In the genomic region with DNA sequence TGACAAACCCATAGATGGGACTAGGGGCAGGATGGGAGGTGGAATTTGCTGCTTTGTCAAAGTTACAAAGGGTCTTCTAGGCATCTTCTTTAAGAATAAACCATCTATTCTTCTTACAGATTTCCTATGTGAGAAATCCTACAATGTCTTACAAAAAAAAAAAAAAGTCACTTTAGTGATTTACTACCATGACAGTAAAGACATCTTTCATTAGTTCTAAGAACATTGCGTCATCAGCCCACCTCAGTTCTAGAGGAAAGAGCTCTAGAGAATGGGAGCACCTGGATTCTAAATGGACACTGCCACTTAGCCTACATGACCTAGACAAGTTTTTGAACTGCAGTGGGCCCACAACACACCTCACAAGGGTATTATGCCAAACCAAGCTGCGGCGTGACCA, we compare ENCODE assay signal across 6 cellular contexts.
"Had no signal": no experiment of that assay in that cellular context is flagged by ENCODE, and none has a peak within 500 bp of the region (broad histone marks: within the 10 kb centered on the region; RNA-seq: fewer than 3 reads in every experiment).

No MANE protein-coding gene starts in this region.

- FAIRE-seq: HTR-8/SVneo had no signal

- H3K27ac Mint-ChIP-seq: IgD-negative memory B cell had no signal

- H3K4me1 Mint-ChIP-seq: IgD-negative memory B cell had no signal

- H3K4me3 Mint-ChIP-seq: IgD-negative memory B cell had no signal

- H3K27ac ChIP-seq: HL-60, KMS-11 had no signal

- H3K4me2 ChIP-seq: KMS-11 had no signal

- H3K36me3 Mint-ChIP-seq: IgD-negative memory B cell had no signal

- DNase-seq: KBM-7, KG1 had no signal

- H3K9ac ChIP-seq: KMS-11 had no signal
